Comparison of ENCODE assay signal across 26 cellular contexts in genomic region chr2:28045676-28046351, GRCh38.
"Had no signal": no experiment of that assay in that cellular context is flagged by ENCODE, and none has a peak within 500 bp of the region (broad histone marks: within the 10 kb centered on the region; RNA-seq: fewer than 3 reads in every experiment).

No MANE protein-coding gene starts in this region.

- H3K27me3 ChIP-seq: dorsolateral prefrontal cortex, esophagus muscularis mucosa, foreskin keratinocyte, gastroesophageal sphincter, heart right ventricle, neutrophil, right lobe of liver, transverse colon, vagina had no signal

- FAIRE-seq: colon, keratinocyte, small intestine had no signal

- H3K9me3 ChIP-seq: esophagus muscularis mucosa, gastroesophageal sphincter, heart right ventricle, lower lobe of right lung, neutrophil, right lobe of liver, thoracic aorta, transverse colon, vagina had no signal

- H2AFZ ChIP-seq: parathyroid adenoma had no signal

- DNase-seq: dorsolateral prefrontal cortex; effector CD4-positive, alpha-beta T cell; foreskin keratinocyte; heart right ventricle; hippocampal formation; left ventricle myocardium superior; lower lobe of right lung; right lobe of liver; small intestine; stimulated activated CD4-positive, alpha-beta T cell treated with anti-CD3 and anti-CD28 coated beads, Interleukin-15, amount 100 ng/mL, for 24 hours; stimulated activated CD4-positive, alpha-beta T cell treated with anti-CD3 and anti-CD28 coated beads, Interleukin-2, amount 100 ng/mL, for 48 hours; stimulated activated naive B cell treated with anti-CD40 and anti-IgM and Interleukin-4, amounts not matched to agents 10 μg/mL and 1 μg/mL and 100 μg/mL, for 72 hours; transverse colon had no signal

- H3K9ac ChIP-seq: parathyroid adenoma had no signal

- H3K27me3 Mint-ChIP-seq: memory B cell; natural killer cell treated with Interleukin-12 subunit alpha and Interleukin-12 subunit beta and Interleukin-15 and Interleukin-18, amount 100 ng/mL, for 72 hours; progenitor cell of endocrine pancreas; stimulated activated naive B cell treated with anti-CD40 and anti-IgM and Interleukin-4, amounts not matched to agents 10 μg/mL and 1 μg/mL and 100 μg/mL, for 72 hours; stimulated activated naive CD8-positive, alpha-beta T cell treated with anti-CD3 and anti-CD28 coated beads, Interleukin-15, Interleukin-2, amounts not matched to agents 100 ng/mL and 50 ng/mL, for 24 hours had no signal

- H3K27ac Mint-ChIP-seq: memory B cell; progenitor cell of endocrine pancreas; stimulated activated naive B cell treated with anti-CD40 and anti-IgM and Interleukin-4, amounts not matched to agents 10 μg/mL and 1 μg/mL and 100 μg/mL, for 72 hours; stimulated activated naive CD8-positive, alpha-beta T cell treated with anti-CD3 and anti-CD28 coated beads, Interleukin-15, Interleukin-2, amounts not matched to agents 100 ng/mL and 50 ng/mL, for 24 hours had no signal

- H3K4me3 ChIP-seq: dorsolateral prefrontal cortex, esophagus muscularis mucosa, gastroesophageal sphincter, heart right ventricle, lower lobe of right lung, right lobe of liver, thoracic aorta, transverse colon, vagina had no signal

- H3K4me3 Mint-ChIP-seq: memory B cell; natural killer cell treated with Interleukin-12 subunit alpha and Interleukin-12 subunit beta and Interleukin-15 and Interleukin-18, amount 100 ng/mL, for 72 hours; neural crest cell; stimulated activated naive B cell treated with anti-CD40 and anti-IgM and Interleukin-4, amounts not matched to agents 10 μg/mL and 1 μg/mL and 100 μg/mL, for 72 hours; stimulated activated naive CD8-positive, alpha-beta T cell treated with anti-CD3 and anti-CD28 coated beads, Interleukin-15, Interleukin-2, amounts not matched to agents 100 ng/mL and 50 ng/mL, for 24 hours had no signal

- H3K4me1 Mint-ChIP-seq: memory B cell; neural crest cell; stimulated activated naive B cell treated with anti-CD40 and anti-IgM and Interleukin-4, amounts not matched to agents 10 μg/mL and 1 μg/mL and 100 μg/mL, for 72 hours had no signal

- H3K79me2 ChIP-seq: parathyroid adenoma had no signal

- H3K4me1 ChIP-seq: parathyroid adenoma, right lobe of liver, vagina had no signal

- H3K9me3 Mint-ChIP-seq: natural killer cell treated with Interleukin-12 subunit alpha and Interleukin-12 subunit beta and Interleukin-15 and Interleukin-18, amount 100 ng/mL, for 72 hours; neural crest cell; stimulated activated naive CD8-positive, alpha-beta T cell treated with anti-CD3 and anti-CD28 coated beads, Interleukin-15, Interleukin-2, amounts not matched to agents 100 ng/mL and 50 ng/mL, for 24 hours had no signal

- H3K36me3 ChIP-seq: gastroesophageal sphincter, lower lobe of right lung, neutrophil, right lobe of liver, thoracic aorta, transverse colon, vagina had no signal

- H3K27ac ChIP-seq: dorsolateral prefrontal cortex, esophagus muscularis mucosa, foreskin keratinocyte, gastroesophageal sphincter, lower lobe of right lung, neutrophil, parathyroid adenoma, right lobe of liver, thoracic aorta, transverse colon, vagina had no signal
